ENCODE assay signal across 3 cellular contexts in the genomic region with DNA sequence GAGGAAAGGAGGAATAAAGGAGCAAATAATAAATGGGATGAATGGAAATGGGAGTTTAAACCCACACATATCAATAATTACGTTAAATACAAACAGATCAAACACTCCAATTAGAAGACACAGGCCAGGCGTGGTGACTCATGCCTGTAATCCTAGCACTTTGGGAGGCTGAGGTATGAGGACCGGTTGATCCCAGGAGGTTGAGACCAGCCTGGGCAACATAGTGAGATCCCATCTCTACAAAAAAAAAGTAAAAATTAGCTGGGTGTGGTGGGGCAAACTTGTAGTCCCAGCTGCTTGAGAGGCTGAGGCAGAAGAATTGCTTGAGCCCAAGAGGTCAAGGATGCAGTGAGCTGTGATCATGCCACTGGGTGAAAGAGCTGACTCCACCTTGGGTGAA.
TF ChIP-seq lines count a peak whose summit lies in the region.

No MANE protein-coding gene starts in this region.

TF ChIP-seq in A549, 52 proteins besides CTCF, POLR2A, EP300 and RAD21:
- TF ChIP-seq HOXB5 (CRISPR knock-in tag; IDR thresholded peaks at IDR 0.05), result no peak
- TF ChIP-seq, protein P1, sequence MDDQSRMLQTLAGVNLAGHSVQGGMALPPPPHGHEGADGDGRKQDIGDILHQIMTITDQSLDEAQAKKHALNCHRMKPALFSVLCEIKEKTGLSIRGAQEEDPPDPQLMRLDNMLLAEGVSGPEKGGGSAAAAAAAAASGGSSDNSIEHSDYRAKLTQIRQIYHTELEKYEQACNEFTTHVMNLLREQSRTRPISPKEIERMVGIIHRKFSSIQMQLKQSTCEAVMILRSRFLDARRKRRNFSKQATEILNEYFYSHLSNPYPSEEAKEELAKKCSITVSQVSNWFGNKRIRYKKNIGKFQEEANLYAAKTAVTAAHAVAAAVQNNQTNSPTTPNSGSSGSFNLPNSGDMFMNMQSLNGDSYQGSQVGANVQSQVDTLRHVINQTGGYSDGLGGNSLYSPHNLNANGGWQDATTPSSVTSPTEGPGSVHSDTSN (IDR thresholded peaks at IDR 0.05), result no peak
- TF ChIP-seq, protein P2, sequence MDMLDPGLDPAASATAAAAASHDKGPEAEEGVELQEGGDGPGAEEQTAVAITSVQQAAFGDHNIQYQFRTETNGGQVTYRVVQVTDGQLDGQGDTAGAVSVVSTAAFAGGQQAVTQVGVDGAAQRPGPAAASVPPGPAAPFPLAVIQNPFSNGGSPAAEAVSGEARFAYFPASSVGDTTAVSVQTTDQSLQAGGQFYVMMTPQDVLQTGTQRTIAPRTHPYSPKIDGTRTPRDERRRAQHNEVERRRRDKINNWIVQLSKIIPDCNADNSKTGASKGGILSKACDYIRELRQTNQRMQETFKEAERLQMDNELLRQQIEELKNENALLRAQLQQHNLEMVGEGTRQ (IDR thresholded peaks at IDR 0.05), result no peak
- TF ChIP-seq, protein P3, sequence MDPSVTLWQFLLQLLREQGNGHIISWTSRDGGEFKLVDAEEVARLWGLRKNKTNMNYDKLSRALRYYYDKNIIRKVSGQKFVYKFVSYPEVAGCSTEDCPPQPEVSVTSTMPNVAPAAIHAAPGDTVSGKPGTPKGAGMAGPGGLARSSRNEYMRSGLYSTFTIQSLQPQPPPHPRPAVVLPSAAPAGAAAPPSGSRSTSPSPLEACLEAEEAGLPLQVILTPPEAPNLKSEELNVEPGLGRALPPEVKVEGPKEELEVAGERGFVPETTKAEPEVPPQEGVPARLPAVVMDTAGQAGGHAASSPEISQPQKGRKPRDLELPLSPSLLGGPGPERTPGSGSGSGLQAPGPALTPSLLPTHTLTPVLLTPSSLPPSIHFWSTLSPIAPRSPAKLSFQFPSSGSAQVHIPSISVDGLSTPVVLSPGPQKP (IDR thresholded peaks at IDR 0.05; ENCODE audit: low read depth, low read length), result no peak
- TF ChIP-seq HEYL (CRISPR knock-in tag; IDR thresholded peaks at IDR 0.05), result no peak
- TF ChIP-seq PHF8 (IDR thresholded peaks at IDR 0.05; ENCODE audit: borderline replicate concordance, low read depth), result no peak
- TF ChIP-seq, protein P4, sequence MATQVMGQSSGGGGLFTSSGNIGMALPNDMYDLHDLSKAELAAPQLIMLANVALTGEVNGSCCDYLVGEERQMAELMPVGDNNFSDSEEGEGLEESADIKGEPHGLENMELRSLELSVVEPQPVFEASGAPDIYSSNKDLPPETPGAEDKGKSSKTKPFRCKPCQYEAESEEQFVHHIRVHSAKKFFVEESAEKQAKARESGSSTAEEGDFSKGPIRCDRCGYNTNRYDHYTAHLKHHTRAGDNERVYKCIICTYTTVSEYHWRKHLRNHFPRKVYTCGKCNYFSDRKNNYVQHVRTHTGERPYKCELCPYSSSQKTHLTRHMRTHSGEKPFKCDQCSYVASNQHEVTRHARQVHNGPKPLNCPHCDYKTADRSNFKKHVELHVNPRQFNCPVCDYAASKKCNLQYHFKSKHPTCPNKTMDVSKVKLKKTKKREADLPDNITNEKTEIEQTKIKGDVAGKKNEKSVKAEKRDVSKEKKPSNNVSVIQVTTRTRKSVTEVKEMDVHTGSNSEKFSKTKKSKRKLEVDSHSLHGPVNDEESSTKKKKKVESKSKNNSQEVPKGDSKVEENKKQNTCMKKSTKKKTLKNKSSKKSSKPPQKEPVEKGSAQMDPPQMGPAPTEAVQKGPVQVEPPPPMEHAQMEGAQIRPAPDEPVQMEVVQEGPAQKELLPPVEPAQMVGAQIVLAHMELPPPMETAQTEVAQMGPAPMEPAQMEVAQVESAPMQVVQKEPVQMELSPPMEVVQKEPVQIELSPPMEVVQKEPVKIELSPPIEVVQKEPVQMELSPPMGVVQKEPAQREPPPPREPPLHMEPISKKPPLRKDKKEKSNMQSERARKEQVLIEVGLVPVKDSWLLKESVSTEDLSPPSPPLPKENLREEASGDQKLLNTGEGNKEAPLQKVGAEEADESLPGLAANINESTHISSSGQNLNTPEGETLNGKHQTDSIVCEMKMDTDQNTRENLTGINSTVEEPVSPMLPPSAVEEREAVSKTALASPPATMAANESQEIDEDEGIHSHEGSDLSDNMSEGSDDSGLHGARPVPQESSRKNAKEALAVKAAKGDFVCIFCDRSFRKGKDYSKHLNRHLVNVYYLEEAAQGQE (IDR thresholded peaks at IDR 0.05), result no peak
- TF ChIP-seq TFCP2L1 (CRISPR knock-in tag; IDR thresholded peaks at IDR 0.05), result no peak

TF ChIP-seq in K562, 482 proteins besides CTCF, POLR2A, EP300 and RAD21:
- TF ChIP-seq ZNF778 (CRISPR knock-in tag; IDR thresholded peaks at IDR 0.05) (no peak), ESRRA (IDR thresholded peaks at IDR 0.05; ENCODE audit: borderline replicate concordance, low read depth) (no peak), PRPF4 (IDR thresholded peaks at IDR 0.05; ENCODE audit: insufficient read depth, low read depth, low read length, poor library complexity, severe bottlenecking) (no peak), PYGO2 (tag; IDR thresholded peaks at IDR 0.05) (no peak), ZNF121 (CRISPR knock-in tag; conservative IDR thresholded peaks at IDR 0.05) (peak; percentile 79)
- TF ChIP-seq, protein P5, sequence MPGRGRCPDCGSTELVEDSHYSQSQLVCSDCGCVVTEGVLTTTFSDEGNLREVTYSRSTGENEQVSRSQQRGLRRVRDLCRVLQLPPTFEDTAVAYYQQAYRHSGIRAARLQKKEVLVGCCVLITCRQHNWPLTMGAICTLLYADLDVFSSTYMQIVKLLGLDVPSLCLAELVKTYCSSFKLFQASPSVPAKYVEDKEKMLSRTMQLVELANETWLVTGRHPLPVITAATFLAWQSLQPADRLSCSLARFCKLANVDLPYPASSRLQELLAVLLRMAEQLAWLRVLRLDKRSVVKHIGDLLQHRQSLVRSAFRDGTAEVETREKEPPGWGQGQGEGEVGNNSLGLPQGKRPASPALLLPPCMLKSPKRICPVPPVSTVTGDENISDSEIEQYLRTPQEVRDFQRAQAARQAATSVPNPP (IDR thresholded peaks at IDR 0.05; ENCODE audit: borderline replicate concordance, insufficient read depth, insufficient read length), result no peak
- TF ChIP-seq, protein P6, sequence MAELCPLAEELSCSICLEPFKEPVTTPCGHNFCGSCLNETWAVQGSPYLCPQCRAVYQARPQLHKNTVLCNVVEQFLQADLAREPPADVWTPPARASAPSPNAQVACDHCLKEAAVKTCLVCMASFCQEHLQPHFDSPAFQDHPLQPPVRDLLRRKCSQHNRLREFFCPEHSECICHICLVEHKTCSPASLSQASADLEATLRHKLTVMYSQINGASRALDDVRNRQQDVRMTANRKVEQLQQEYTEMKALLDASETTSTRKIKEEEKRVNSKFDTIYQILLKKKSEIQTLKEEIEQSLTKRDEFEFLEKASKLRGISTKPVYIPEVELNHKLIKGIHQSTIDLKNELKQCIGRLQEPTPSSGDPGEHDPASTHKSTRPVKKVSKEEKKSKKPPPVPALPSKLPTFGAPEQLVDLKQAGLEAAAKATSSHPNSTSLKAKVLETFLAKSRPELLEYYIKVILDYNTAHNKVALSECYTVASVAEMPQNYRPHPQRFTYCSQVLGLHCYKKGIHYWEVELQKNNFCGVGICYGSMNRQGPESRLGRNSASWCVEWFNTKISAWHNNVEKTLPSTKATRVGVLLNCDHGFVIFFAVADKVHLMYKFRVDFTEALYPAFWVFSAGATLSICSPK (IDR thresholded peaks at IDR 0.05; ENCODE audit: borderline replicate concordance), result no peak
- TF ChIP-seq, protein P7, sequence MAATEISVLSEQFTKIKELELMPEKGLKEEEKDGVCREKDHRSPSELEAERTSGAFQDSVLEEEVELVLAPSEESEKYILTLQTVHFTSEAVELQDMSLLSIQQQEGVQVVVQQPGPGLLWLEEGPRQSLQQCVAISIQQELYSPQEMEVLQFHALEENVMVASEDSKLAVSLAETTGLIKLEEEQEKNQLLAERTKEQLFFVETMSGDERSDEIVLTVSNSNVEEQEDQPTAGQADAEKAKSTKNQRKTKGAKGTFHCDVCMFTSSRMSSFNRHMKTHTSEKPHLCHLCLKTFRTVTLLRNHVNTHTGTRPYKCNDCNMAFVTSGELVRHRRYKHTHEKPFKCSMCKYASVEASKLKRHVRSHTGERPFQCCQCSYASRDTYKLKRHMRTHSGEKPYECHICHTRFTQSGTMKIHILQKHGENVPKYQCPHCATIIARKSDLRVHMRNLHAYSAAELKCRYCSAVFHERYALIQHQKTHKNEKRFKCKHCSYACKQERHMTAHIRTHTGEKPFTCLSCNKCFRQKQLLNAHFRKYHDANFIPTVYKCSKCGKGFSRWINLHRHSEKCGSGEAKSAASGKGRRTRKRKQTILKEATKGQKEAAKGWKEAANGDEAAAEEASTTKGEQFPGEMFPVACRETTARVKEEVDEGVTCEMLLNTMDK (IDR thresholded peaks at IDR 0.05; ENCODE audit: borderline replicate concordance, insufficient read depth, low read depth, low read length, poor library complexity, severe bottlenecking), result no peak
TF ChIP-seq in K562: peak in this region for 1.

TF ChIP-seq in liver, 16 proteins besides CTCF, POLR2A, EP300 and RAD21:
- TF ChIP-seq, protein P8, sequence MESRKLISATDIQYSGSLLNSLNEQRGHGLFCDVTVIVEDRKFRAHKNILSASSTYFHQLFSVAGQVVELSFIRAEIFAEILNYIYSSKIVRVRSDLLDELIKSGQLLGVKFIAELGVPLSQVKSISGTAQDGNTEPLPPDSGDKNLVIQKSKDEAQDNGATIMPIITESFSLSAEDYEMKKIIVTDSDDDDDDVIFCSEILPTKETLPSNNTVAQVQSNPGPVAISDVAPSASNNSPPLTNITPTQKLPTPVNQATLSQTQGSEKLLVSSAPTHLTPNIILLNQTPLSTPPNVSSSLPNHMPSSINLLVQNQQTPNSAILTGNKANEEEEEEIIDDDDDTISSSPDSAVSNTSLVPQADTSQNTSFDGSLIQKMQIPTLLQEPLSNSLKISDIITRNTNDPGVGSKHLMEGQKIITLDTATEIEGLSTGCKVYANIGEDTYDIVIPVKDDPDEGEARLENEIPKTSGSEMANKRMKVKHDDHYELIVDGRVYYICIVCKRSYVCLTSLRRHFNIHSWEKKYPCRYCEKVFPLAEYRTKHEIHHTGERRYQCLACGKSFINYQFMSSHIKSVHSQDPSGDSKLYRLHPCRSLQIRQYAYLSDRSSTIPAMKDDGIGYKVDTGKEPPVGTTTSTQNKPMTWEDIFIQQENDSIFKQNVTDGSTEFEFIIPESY (IDR thresholded peaks at IDR 0.05), result no peak
- no peak for TF ChIP-seq HNF4A (conservative IDR thresholded peaks at IDR 0.05)
- no peak for TF ChIP-seq FOXA2 (IDR thresholded peaks at IDR 0.05)
- no peak for TF ChIP-seq YY1 (IDR thresholded peaks at IDR 0.05)
- no peak for TF ChIP-seq NR2F2 (IDR thresholded peaks at IDR 0.05)
- TF ChIP-seq, protein P4 (IDR thresholded peaks at IDR 0.05), result no peak
- TF ChIP-seq SP1 (IDR thresholded peaks at IDR 0.05), result no peak
- TF ChIP-seq, protein P9, sequence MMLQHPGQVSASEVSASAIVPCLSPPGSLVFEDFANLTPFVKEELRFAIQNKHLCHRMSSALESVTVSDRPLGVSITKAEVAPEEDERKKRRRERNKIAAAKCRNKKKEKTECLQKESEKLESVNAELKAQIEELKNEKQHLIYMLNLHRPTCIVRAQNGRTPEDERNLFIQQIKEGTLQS (IDR thresholded peaks at IDR 0.05), result no peak
- TF ChIP-seq GABPA (IDR thresholded peaks at IDR 0.05 in 1 of 2, conservative IDR thresholded peaks at IDR 0.05 in 1 of 2), result no peak
